Comparison of ENCODE assay signal across 8 cellular contexts in the genomic region with DNA sequence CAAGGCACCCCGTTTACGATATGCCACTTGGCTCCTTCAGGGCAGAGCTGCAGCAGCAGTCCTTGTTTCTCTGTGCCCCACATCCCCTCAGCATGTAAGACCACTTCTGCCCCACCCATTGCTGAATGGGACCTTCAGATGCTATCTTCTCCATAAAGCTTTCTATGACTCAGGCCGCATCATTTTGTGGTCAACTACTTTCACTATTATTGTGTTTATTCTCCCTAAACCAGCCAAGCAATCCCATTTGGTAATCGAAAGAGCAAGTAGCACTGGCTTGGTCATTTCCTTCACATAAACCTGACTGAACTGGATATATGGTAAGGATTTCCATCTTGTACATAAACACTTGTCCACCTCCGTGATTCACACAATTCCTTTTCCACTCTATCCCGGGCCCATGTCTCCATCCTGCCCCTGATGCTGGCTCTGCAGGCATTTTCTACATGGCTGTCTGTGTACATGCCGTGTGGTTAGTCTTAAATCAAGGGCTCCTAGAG. TPM values are rescaled to one million over a fixed set of nuclear protein-coding genes. Genes with fewer than 3 reads are reported as not detected.
DNase-seq lines count a peak whose midpoint lies in the region; ATAC-seq and TF ChIP-seq lines count a peak whose summit lies in the region.

No MANE protein-coding gene starts in this region.

- in situ Hi-C loops in HAP-1 (cut with MboI; ENCODE audit: low sequenced_read_pairs): no loop called here

- H4K20me1 ChIP-seq in MM.1S (ENCODE audit: insufficient read depth, low read length): no peaks in the 10 kb centered on the region

- H3K4me1 ChIP-seq in MM.1S (ENCODE audit: low read length) (peaks cover 43% of the 10 kb centered on the region), HAP-1 (no peaks in the 10 kb centered on the region)

- no peak for TF ChIP-seq CTCF in MM.1S (IDR thresholded peaks at IDR 0.05; ENCODE audit: low read length)
- TF ChIP-seq CTCF in choroid plexus epithelial cell (conservative IDR thresholded peaks at IDR 0.05; ENCODE audit: low read depth, low read length): no peak

- peak overlapping the region; percentile 14; the same call in 1 of the 2 replicates for H3K27ac ChIP-seq in MM.1S (ENCODE audit: low read length)

- peak overlapping the region; percentile 42 for H3K4me2 ChIP-seq in MM.1S (ENCODE audit: low read depth, low read length)

- DNase-seq in GM04504 (ENCODE audit: low read depth) (peak; percentile 55), MM.1S (no peak), choroid plexus epithelial cell (ENCODE audit: low read depth) (peak; percentile 72), SK-N-DZ (ENCODE audit: low spot score) (no peak), HAP-1 (ENCODE audit: low spot score in 2 of 2) (no peak), NK-92 (lab: John Stamatoyannopoulos, UW; ENCODE audit: unreplicated experiment) (no peak), NCI-H2081 treated with DMSO at 0.1 percent for 48 hours (lab: John Stamatoyannopoulos, UW) (no peak)

- H3K27me3 ChIP-seq in MM.1S (replicated peaks; ENCODE audit: insufficient read depth, low read length) (no peaks in the 10 kb centered on the region), HAP-1 (ENCODE audit: low read depth) (no peaks in the 10 kb centered on the region)

- H3K9ac ChIP-seq in MM.1S (ENCODE audit: low read length): no peak overlapping the region

- H3K4me3 ChIP-seq in MM.1S (ENCODE audit: low read length) (no peak overlapping the region), choroid plexus epithelial cell (ENCODE audit: low read depth, low read length) (no peak overlapping the region), HAP-1 (no peak overlapping the region)

- H2AFZ ChIP-seq in MM.1S (ENCODE audit: low read length): no peak overlapping the region

- H3K36me3 ChIP-seq in MM.1S (replicated peaks; ENCODE audit: insufficient read depth, low read length): no peaks in the 10 kb centered on the region
- H3K36me3 ChIP-seq in HAP-1 (replicated peaks): no peaks in the 10 kb centered on the region

- H3K9me3 ChIP-seq in MM.1S (replicated peaks; ENCODE audit: insufficient read depth, low read length) (no peaks in the 10 kb centered on the region), HAP-1 (no peaks in the 10 kb centered on the region)

- H3F3A ChIP-seq in MM.1S (ENCODE audit: insufficient read depth, low read length): peaks cover 4% of the 10 kb centered on the region; the same call in 1 of the 2 replicates

- no peaks in the 10 kb centered on the region for H3K79me2 ChIP-seq in MM.1S (ENCODE audit: low read length)

- ATAC-seq in GM21737 (IDR thresholded peaks at IDR 0.05; ENCODE audit: unreplicated experiment): peak; percentile 70

- no peaks in the 10 kb centered on the region for H3K9me2 ChIP-seq in MM.1S (replicated peaks; ENCODE audit: insufficient read depth, low read length)

RNA-seq across cellular contexts. Expression of a gene that starts 25.7 kb away (rescaled TPM):
- not detected in 2 replicates for polyA plus RNA-seq in SK-N-DZ (2014; cell fraction: cytosol; rRNA removed)
- not detected in 2 replicates for polyA plus RNA-seq in SK-N-DZ (2014; cell fraction: nucleus; rRNA removed)

Comparison
In these comparisons a context has a peak if more than half of its experiments do, and no peak if none do; other contexts are left out.
1. DNase-seq: peak in GM04504 (single experiment) and choroid plexus epithelial cell (single experiment); none in MM.1S (single experiment), SK-N-DZ (single experiment), HAP-1 (0 of 2), NK-92 (single experiment) and NCI-H2081 treated with DMSO at 0.1 percent for 48 hours (single experiment).